Comparison of ENCODE assay signal across 1 cellular context in genomic region chr9:93656426-93657222, GRCh38.
TF ChIP-seq lines count a peak whose summit lies in the region.

No MANE protein-coding gene starts in this region.

TF ChIP-seq in WTC11, 78 proteins besides CTCF, POLR2A, EP300 and RAD21 (continued from another document):
- no peak for TF ChIP-seq AFF4 (CRISPR knock-in tag; IDR thresholded peaks at IDR 0.05; ENCODE audit: borderline replicate concordance)
- TF ChIP-seq MYBL2 (CRISPR knock-in tag; IDR thresholded peaks at IDR 0.05), result no peak
- TF ChIP-seq ZNF423 (CRISPR knock-in tag; IDR thresholded peaks at IDR 0.05), result no peak
- TF ChIP-seq TEAD4 (CRISPR knock-in tag; IDR thresholded peaks at IDR 0.05), result no peak
- TF ChIP-seq IRF1 (CRISPR knock-in tag; IDR thresholded peaks at IDR 0.05), result no peak
- no peak for TF ChIP-seq ELF4 (CRISPR knock-in tag; IDR thresholded peaks at IDR 0.05; ENCODE audit: low read depth)
- no peak for TF ChIP-seq FOXP4 (CRISPR knock-in tag; IDR thresholded peaks at IDR 0.05)
- TF ChIP-seq ZNF671 (CRISPR knock-in tag; IDR thresholded peaks at IDR 0.05), result no peak
- TF ChIP-seq MAX (CRISPR knock-in tag; IDR thresholded peaks at IDR 0.05), result no peak
- TF ChIP-seq CREB1 (CRISPR knock-in tag; IDR thresholded peaks at IDR 0.05), result no peak
- TF ChIP-seq ZNF396 (CRISPR knock-in tag; IDR thresholded peaks at IDR 0.05; ENCODE audit: borderline replicate concordance), result no peak
- no peak for TF ChIP-seq USF2 (CRISPR knock-in tag; IDR thresholded peaks at IDR 0.05)
- TF ChIP-seq KAT7 (CRISPR knock-in tag; IDR thresholded peaks at IDR 0.05; ENCODE audit: borderline replicate concordance), result no peak
- TF ChIP-seq TP53 (CRISPR knock-in tag; IDR thresholded peaks at IDR 0.05), result no peak
- TF ChIP-seq ZNF416 (CRISPR knock-in tag; IDR thresholded peaks at IDR 0.05), result no peak
- TF ChIP-seq FOXJ3 (CRISPR knock-in tag; IDR thresholded peaks at IDR 0.05; ENCODE audit: borderline replicate concordance), result no peak
